Comparison of ENCODE assay signal across 8 cellular contexts in the genomic region with DNA sequence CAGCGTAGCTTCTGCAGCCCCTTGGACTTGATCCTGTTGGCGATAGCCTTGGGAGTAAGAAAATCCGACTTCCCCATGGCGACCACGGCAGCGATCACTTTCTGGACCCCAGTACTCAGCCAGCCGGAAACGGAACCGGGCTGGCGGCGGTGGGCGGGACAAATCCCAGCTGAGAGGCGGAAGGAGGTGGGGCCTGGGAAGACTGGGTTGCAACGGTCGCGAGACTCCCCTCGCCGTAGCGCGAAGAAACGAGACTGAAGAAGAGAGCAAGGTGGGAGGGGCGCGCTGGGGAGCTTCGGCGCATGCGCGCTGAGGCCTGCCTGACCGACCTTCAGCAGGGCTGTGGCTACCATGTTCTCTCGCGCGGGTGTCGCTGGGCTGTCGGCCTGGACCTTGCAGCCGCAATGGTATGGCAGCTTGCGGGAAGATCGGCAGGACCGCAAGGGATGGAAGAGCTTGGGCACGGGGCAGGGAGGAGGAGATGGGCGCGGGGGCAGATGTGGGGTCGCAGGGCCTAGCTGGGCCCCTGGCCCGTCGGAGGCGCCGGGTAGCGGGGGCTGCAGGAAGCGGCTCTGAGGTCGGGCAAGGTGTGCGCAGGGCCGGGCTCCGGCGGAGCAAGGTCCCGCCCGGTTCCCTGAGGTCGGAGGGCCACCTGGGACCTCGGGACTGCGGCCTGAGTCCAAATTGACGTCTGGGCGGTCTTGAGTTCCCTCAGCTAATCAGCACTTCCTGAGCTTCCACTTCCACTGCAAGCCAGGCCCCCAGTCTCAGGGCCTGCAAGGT. TPM values are rescaled to one million over a fixed set of nuclear protein-coding genes. Genes with fewer than 3 reads are reported as not detected.
DNase-seq lines count a peak whose midpoint lies in the region; ATAC-seq and TF ChIP-seq lines count a peak whose summit lies in the region.

ATP5F1C (plus strand) TSS at position 321 of the 783 bp plus-strand sequence; CDS start at position 352, 31 bp downstream.
A gene with protein sequence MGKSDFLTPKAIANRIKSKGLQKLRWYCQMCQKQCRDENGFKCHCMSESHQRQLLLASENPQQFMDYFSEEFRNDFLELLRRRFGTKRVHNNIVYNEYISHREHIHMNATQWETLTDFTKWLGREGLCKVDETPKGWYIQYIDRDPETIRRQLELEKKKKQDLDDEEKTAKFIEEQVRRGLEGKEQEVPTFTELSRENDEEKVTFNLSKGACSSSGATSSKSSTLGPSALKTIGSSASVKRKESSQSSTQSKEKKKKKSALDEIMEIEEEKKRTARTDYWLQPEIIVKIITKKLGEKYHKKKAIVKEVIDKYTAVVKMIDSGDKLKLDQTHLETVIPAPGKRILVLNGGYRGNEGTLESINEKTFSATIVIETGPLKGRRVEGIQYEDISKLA (minus strand): TSS at position 137 of the 783 bp plus-strand sequence. CDS start 60 bp downstream, at position 77.

- H3K27ac ChIP-seq in left ventricle myocardium inferior (replicated peaks) (peak within 1 kb of the TSS; percentile 97), prostate gland (peak within 1 kb of the TSS; percentile 80), uterus (peak within 1 kb of the TSS; percentile 81 to 84)

- intact Hi-C loops in left ventricle myocardium inferior (cut with micrococcal nuclease) (no loop called here), prostate gland (cut with DNase I) (no loop called here), uterus (cut with DNase I; ENCODE audit: low total_unique reads) (no loop called here)

- no peaks in the 10 kb centered on the region for H3K36me3 ChIP-seq in left ventricle myocardium inferior
- H3K36me3 ChIP-seq in prostate gland, result no peaks in the 10 kb centered on the region
- no peaks in the 10 kb centered on the region for H3K36me3 ChIP-seq in uterus

- peak; percentile 98 for ATAC-seq in HG02840 (IDR thresholded peaks at IDR 0.05; ENCODE audit: low FRiP score, unreplicated experiment)

- H3K4me3 ChIP-seq in left ventricle myocardium inferior, result peak within 1 kb of the TSS; percentile 94
- peak within 1 kb of the TSS; percentile 71 to 90 for H3K4me3 ChIP-seq in prostate gland
- H3K4me3 ChIP-seq in uterus, result peak within 1 kb of the TSS; percentile 83 to 85

- peak; percentile 99 for DNase-seq in GM13976 (ENCODE audit: low spot score)
- peak; percentile 68 for DNase-seq in NCI-H1436 treated with DMSO at 0.1 percent for 48 hours (lab: John Stamatoyannopoulos, UW)
- peak; percentile 94 to 98 (median 96) for DNase-seq in T-helper 1 cell
- DNase-seq in amniotic epithelial cell (ENCODE audit: low read depth), result peak; percentile 92
- DNase-seq in left ventricle myocardium inferior, result peak; percentile 98
- peak; percentile 97 for DNase-seq in prostate gland (ENCODE audit: low spot score)
- DNase-seq in uterus, result peak; percentile 98

- H3K27me3 ChIP-seq in left ventricle myocardium inferior (ENCODE audit: low read depth) (no peaks in the 10 kb centered on the region), prostate gland (replicated peaks; ENCODE audit: insufficient read depth) (no peaks in the 10 kb centered on the region), uterus (no peaks in the 10 kb centered on the region)

- WGBS in prostate gland, result 2% methylated on average over 58 of the region's 59 CpGs

- H3K9me3 ChIP-seq in left ventricle myocardium inferior (replicated peaks) (no peaks in the 10 kb centered on the region), prostate gland (no peaks in the 10 kb centered on the region), uterus (no peaks in the 10 kb centered on the region)

- in situ Hi-C loops in GM13976 (cut with MboI; ENCODE audit: low sequenced_read_pairs, unreplicated experiment), result no loop called here

- TF ChIP-seq POLR2A in prostate gland (IDR thresholded peaks at IDR 0.05), result peak; percentile 80
- TF ChIP-seq POLR2A in uterus (IDR thresholded peaks at IDR 0.05), result peak; percentile 43 to 74

- peaks cover 97% of the 10 kb centered on the region for H3K4me1 ChIP-seq in left ventricle myocardium inferior
- no peaks in the 10 kb centered on the region for H3K4me1 ChIP-seq in prostate gland (replicated peaks)
- peaks cover 0 to 6% of the 10 kb centered on the region in 2 donors for H3K4me1 ChIP-seq in uterus

- TF ChIP-seq CTCF in GM13976 (IDR thresholded peaks at IDR 0.05; ENCODE audit: borderline replicate concordance, control extremely low read depth, extremely low read depth, insufficient read depth, missing control alignments) (no peak), left ventricle myocardium inferior (IDR thresholded peaks at IDR 0.05; ENCODE audit: borderline replicate concordance) (no peak), prostate gland (IDR thresholded peaks at IDR 0.05) (peak in 1 of 4 experiments; percentile 15), uterus (IDR thresholded peaks at IDR 0.05) (no peak)

RNA-seq across cellular contexts. Expression of gene ATP5F1C, which starts in this region (rescaled TPM):
- total RNA-seq in left ventricle myocardium inferior, result 743 TPM
- 100 to 1,000 TPM; 207 to 239 TPM for total RNA-seq in prostate gland
- total RNA-seq in uterus, result 100 to 1,000 TPM; 126 to 327 (median 230) TPM

RNA-seq across cellular contexts. Expression of the second gene that starts in this region (rescaled TPM):
- total RNA-seq in left ventricle myocardium inferior, result 10.0 TPM
- 10 to 100 TPM in 1 of 2 donors, 1 to 10 TPM in 1; 7.0 to 11.1 TPM for total RNA-seq in prostate gland
- 10 to 100 TPM in 3 of 4 donors, 1 to 10 TPM in 1; 7.4 to 72.0 (median 14.5) TPM for total RNA-seq in uterus

Comparison
In these comparisons a context has a peak if more than half of its experiments do, and no peak if none do; other contexts are left out.
1. Peak in every context shown above with its lines: DNase-seq, ATAC-seq, H3K4me3 ChIP-seq and H3K27ac ChIP-seq.